ENCODE assay signal across 7 cellular contexts in genomic region chr16:84518220-84518619, GRCh38. TPM values are rescaled to one million over a fixed set of nuclear protein-coding genes. Genes with fewer than 3 reads are reported as not detected.
A peak's percentile ranks its signal among the peaks of the same experiment; 100 is the strongest.
DNase-seq lines count a peak whose midpoint lies in the region; ATAC-seq and TF ChIP-seq lines count a peak whose summit lies in the region.
"Not testable (repeated sequence)": the region's sequence is repeated elsewhere in the genome, so short reads cannot be mapped to it uniquely, and the experiment has no call there.

No MANE protein-coding gene starts in this region.

- not testable (repeated sequence) for H3K36me3 ChIP-seq in HEK293 (ENCODE audit: control insufficient read depth in 2 of 2, insufficient read depth in 1 of 2, low read length in 2 of 2); RWPE2 (ENCODE audit: low read depth); adipocyte (ENCODE audit: control insufficient read depth, insufficient read depth, low read length, severe bottlenecking)

- not testable (repeated sequence) for H3K27me3 Mint-ChIP-seq in CD4-positive, alpha-beta T cell; activated CD8-positive, alpha-beta T cell treated with anti-CD3 and anti-CD28 coated beads for 36 hours; memory B cell

- H3K27ac Mint-ChIP-seq in CD4-positive, alpha-beta T cell, result peak overlapping the region; percentile 78
- H3K27ac Mint-ChIP-seq in activated CD8-positive, alpha-beta T cell treated with anti-CD3 and anti-CD28 coated beads for 36 hours, result peak overlapping the region; percentile 89
- peak overlapping the region; percentile 38 for H3K27ac Mint-ChIP-seq in memory B cell

- not testable (repeated sequence) for H3K36me3 Mint-ChIP-seq in CD4-positive, alpha-beta T cell (ENCODE audit: low read depth); memory B cell
- H3K36me3 Mint-ChIP-seq in activated CD8-positive, alpha-beta T cell treated with anti-CD3 and anti-CD28 coated beads for 36 hours (ENCODE audit: low read depth), result peaks cover 15% of the 10 kb centered on the region

- CTCF ChIA-PET in CD4-positive, alpha-beta T cell (lab: Charles Lee), result interaction anchor here (0.9 to 1.4 kb wide), 4 partner anchors 34 to 208 kb away, joined by 3 to 4 read pairs (median 4); no protein-coding TSS in a partner anchor
- CTCF ChIA-PET in HEK293 (lab: Yijun Ruan, JAX), result interaction anchor here (1.0 to 4.4 kb wide), 2 partner anchors 11 to 206 kb away, joined by 3 to 29 read pairs; no protein-coding TSS in a partner anchor
- CTCF ChIA-PET in activated CD8-positive, alpha-beta T cell treated with anti-CD3 and anti-CD28 coated beads for 36 hours (lab: Charles Lee), result interaction anchor here (0.8 to 4.2 kb wide), 5 partner anchors 10 to 104 kb away, joined by 3 to 15 read pairs (median 5); no protein-coding TSS in a partner anchor

- not testable (repeated sequence) for ATAC-seq in CD4-positive, alpha-beta T cell (ENCODE audit: poor library complexity); activated CD8-positive, alpha-beta T cell treated with anti-CD3 and anti-CD28 coated beads for 36 hours; memory B cell (ENCODE audit: low read depth)
- ATAC-seq in RWPE2 (ENCODE audit: low read depth) (peak; percentile 55; the same call in 2 of the 3 replicates), esophagus mucosa (peak; percentile 56)

- H3K4me3 Mint-ChIP-seq in CD4-positive, alpha-beta T cell; activated CD8-positive, alpha-beta T cell treated with anti-CD3 and anti-CD28 coated beads for 36 hours; memory B cell: not testable (repeated sequence)

- H3K9me3 ChIP-seq in CD4-positive, alpha-beta T cell (ENCODE audit: control insufficient read depth, low read length); HEK293 (ENCODE audit: control insufficient read depth, insufficient read depth, low read depth, low read length); RWPE2 (ENCODE audit: severe bottlenecking); adipocyte (ENCODE audit: control insufficient read depth, low read length): not testable (repeated sequence)

- POLR2A ChIA-PET in CD4-positive, alpha-beta T cell (lab: Charles Lee), result interaction anchor here (0.6 to 2.1 kb wide), 5 partner anchors 13 to 180 kb away, joined by 3 to 8 read pairs (median 5); partner anchors contain the start of genes COTL1 and MEAK7
- POLR2A ChIA-PET in HEK293 (lab: Yijun Ruan, JAX), result interaction anchor here (0.6 to 1.0 kb wide), 2 partner anchors 10 to 105 kb away, joined by 3 to 5 read pairs; no protein-coding TSS in a partner anchor
- POLR2A ChIA-PET in activated CD8-positive, alpha-beta T cell treated with anti-CD3 and anti-CD28 coated beads for 36 hours (lab: Charles Lee), result interaction anchor here (1.1 to 5.5 kb wide), 7 partner anchors 11 to 84 kb away, joined by 3 to 40 read pairs (median 9); no protein-coding TSS in a partner anchor

- H3K27me3 ChIP-seq in CD4-positive, alpha-beta T cell (ENCODE audit: control insufficient read depth, insufficient read depth, low read length); RWPE2 (ENCODE audit: insufficient read depth, poor library complexity, severe bottlenecking); adipocyte (replicated peaks; ENCODE audit: control insufficient read depth, insufficient read depth, low read length): not testable (repeated sequence)

- DNase-seq in CD4-positive, alpha-beta T cell; RWPE2 (ENCODE audit: low spot score); activated CD8-positive, alpha-beta T cell treated with anti-CD3 and anti-CD28 coated beads for 36 hours; memory B cell (ENCODE audit: low spot score in 2 of 2): not testable (repeated sequence)
- peak; percentile 67 for DNase-seq in adipocyte (ENCODE audit: low read depth)

- H3K4me3 ChIP-seq in HEK293 (ENCODE audit: low read depth, low read length); RWPE2 (ENCODE audit: severe bottlenecking); adipocyte (ENCODE audit: low read length): not testable (repeated sequence)

- not testable (repeated sequence) for H3K9me3 Mint-ChIP-seq in CD4-positive, alpha-beta T cell; activated CD8-positive, alpha-beta T cell treated with anti-CD3 and anti-CD28 coated beads for 36 hours; memory B cell

- not testable (repeated sequence) for TF ChIP-seq CTCF in CD4-positive, alpha-beta T cell (IDR thresholded peaks at IDR 0.05); HEK293 (tag by site-specific recombination; IDR thresholded peaks at IDR 0.05); RWPE2 (IDR thresholded peaks at IDR 0.05; ENCODE audit: poor library complexity, severe bottlenecking); activated CD8-positive, alpha-beta T cell treated with anti-CD3 and anti-CD28 coated beads for 36 hours (IDR thresholded peaks at IDR 0.05)

- H3K9ac ChIP-seq in adipocyte (ENCODE audit: low read length), result not testable (repeated sequence)

- intact Hi-C loops in CD4-positive, alpha-beta T cell (cut with DNase I, micrococcal nuclease), result loop anchor here in 1 of 2 experiments (10.0 kb wide), 1 partner anchor 47 kb away; no protein-coding TSS in a partner anchor
- intact Hi-C loops in activated CD8-positive, alpha-beta T cell treated with anti-CD3 and anti-CD28 coated beads for 36 hours (cut with micrococcal nuclease), result loop anchor here (10.0 kb wide), 1 partner anchor 207 kb away; no protein-coding TSS in a partner anchor

- H3K4me1 Mint-ChIP-seq in CD4-positive, alpha-beta T cell (ENCODE audit: low read depth), result peaks cover 70% of the 10 kb centered on the region
- peaks cover 70% of the 10 kb centered on the region for H3K4me1 Mint-ChIP-seq in activated CD8-positive, alpha-beta T cell treated with anti-CD3 and anti-CD28 coated beads for 36 hours (ENCODE audit: low read depth)
- H3K4me1 Mint-ChIP-seq in memory B cell, result peaks cover 20% of the 10 kb centered on the region

- H3K27ac ChIP-seq in CD4-positive, alpha-beta T cell (ENCODE audit: low read depth, low read length), result peak overlapping the region; percentile 21
- H3K27ac ChIP-seq in HEK293 (ENCODE audit: extremely low read depth, low read depth, low read length), result not testable (repeated sequence)
- H3K27ac ChIP-seq in RWPE2 (ENCODE audit: poor library complexity, severe bottlenecking), result peak overlapping the region; percentile 20

- H3K4me1 ChIP-seq in HEK293 (ENCODE audit: control insufficient read depth, insufficient read depth, low read length); RWPE2 (ENCODE audit: insufficient read depth, poor library complexity, severe bottlenecking); adipocyte (ENCODE audit: control insufficient read depth, insufficient read depth, low read length): not testable (repeated sequence)

TF ChIP-seq in HEK293, 187 proteins besides CTCF, POLR2A, EP300 and RAD21:
- TF ChIP-seq ZNF629 (tag by site-specific recombination; IDR thresholded peaks at IDR 0.05) (peak; percentile 90), ZNF362 (tag by site-specific recombination; IDR thresholded peaks at IDR 0.05) (peak; percentile 69; the same call in 1 of the 2 replicates), ZNF366 (tag by site-specific recombination; conservative IDR thresholded peaks at IDR 0.05) (0 out of 2 replicates have a peak, but pooled peaks have one; percentile 27), ZBTB21 (tag by site-specific recombination; IDR thresholded peaks at IDR 0.05) (peak; percentile 81)
TF ChIP-seq in HEK293: peak in this region for 4; not testable (repeated sequence) for 183.

RNA-seq across cellular contexts. Expression of gene MEAK7, which starts 13.8 kb away (rescaled TPM):
- total RNA-seq in CD4-positive, alpha-beta T cell, result 1 to 10 TPM; 1.9 to 3.7 TPM
- 10 to 100 TPM; 21.1 to 22.4 TPM for total RNA-seq in activated CD8-positive, alpha-beta T cell treated with anti-CD3 and anti-CD28 coated beads for 36 hours
- 58.3 TPM for total RNA-seq in esophagus mucosa

Comparison
In these comparisons a context has a peak if more than half of its experiments do, and no peak if none do; other contexts are left out.
1. H3K27ac Mint-ChIP-seq: peak in every context shown above with its lines; median percentile 89 in activated CD8-positive, alpha-beta T cell treated with anti-CD3 and anti-CD28 coated beads for 36 hours; 78 in CD4-positive, alpha-beta T cell; 38 in memory B cell.
2. RNA of gene MEAK7, which starts 13.8 kb away (total RNA-seq): 58.3 TPM in esophagus mucosa (single experiment) and 21.1 to 22.4 TPM in activated CD8-positive, alpha-beta T cell treated with anti-CD3 and anti-CD28 coated beads for 36 hours; 1.9 to 3.7 TPM in CD4-positive, alpha-beta T cell; every median in the first group is over 4 times any median in the second.